In the genomic region with DNA sequence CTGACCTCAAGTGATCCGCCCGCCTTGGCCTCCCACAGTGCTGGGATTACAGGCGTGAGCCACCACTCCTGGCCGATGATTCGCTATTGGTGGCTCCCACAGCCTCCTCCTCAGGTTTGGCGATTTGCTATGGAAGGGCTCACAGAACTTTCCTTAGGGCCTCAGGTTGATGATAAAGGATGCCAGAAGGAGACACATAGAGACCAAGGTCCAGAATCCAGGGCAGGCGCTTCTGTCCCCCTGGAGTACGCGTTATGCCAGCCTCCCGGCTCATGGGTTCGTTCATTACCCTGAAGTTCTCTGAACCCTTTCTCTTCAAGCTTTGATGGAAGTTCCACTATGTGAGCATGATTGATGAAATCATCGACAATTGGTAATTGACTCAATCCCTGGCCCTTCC, we compare ENCODE assay signal across 26 cellular contexts. TPM values are rescaled to one million over a fixed set of nuclear protein-coding genes. Genes with fewer than 3 reads are reported as not detected.
"Had no signal": no experiment of that assay in that cellular context is flagged by ENCODE, and none has a peak within 500 bp of the region (broad histone marks: within the 10 kb centered on the region; RNA-seq: fewer than 3 reads in every experiment).

No MANE protein-coding gene starts in this region.

- H3K9me3 Mint-ChIP-seq: activated CD8-positive, alpha-beta T cell treated with anti-CD3 and anti-CD28 coated beads for 36 hours; activated naive CD4-positive, alpha-beta T cell treated with anti-CD3 and anti-CD28 coated beads, Interleukin-2, amount 50 U/mL, for 24 hours; activated T-helper 1 cell treated with anti-CD3 and anti-CD28 coated beads, Interleukin-12 subunit alpha, Interleukin-12 subunit beta, Interleukin-2, Interleukin-4 antibody, amounts not matched to agents 30 ng/mL and 10 ng/mL and 1 ng/mL, durations not matched to agents 14 hours and 24 hours and 36 hours; central memory CD8-positive, alpha-beta T cell; T-cell had no signal

- H3K4me3 Mint-ChIP-seq: activated CD4-positive, alpha-beta T cell treated with anti-CD3 and anti-CD28 coated beads for 36 hours; activated CD8-positive, alpha-beta T cell treated with anti-CD3 and anti-CD28 coated beads for 36 hours; activated naive CD4-positive, alpha-beta T cell treated with anti-CD3 and anti-CD28 coated beads, Interleukin-2, amount 50 U/mL, for 24 hours; activated T-helper 1 cell treated with anti-CD3 and anti-CD28 coated beads, Interleukin-12 subunit alpha, Interleukin-12 subunit beta, Interleukin-2, Interleukin-4 antibody, amounts not matched to agents 30 ng/mL and 10 ng/mL and 1 ng/mL, durations not matched to agents 14 hours and 24 hours and 36 hours; central memory CD8-positive, alpha-beta T cell; T-cell had no signal

- DNase-seq: activated CD4-positive, alpha-beta T cell treated with anti-CD3 and anti-CD28 coated beads for 36 hours; activated CD8-positive, alpha-beta memory T cell treated with anti-CD3 and anti-CD28 coated beads, Interleukin-2, amount 50 U/mL, for 4 hours; activated CD8-positive, alpha-beta T cell treated with anti-CD3 and anti-CD28 coated beads for 36 hours; activated effector memory CD4-positive, alpha-beta T cell treated with Interleukin-2 at 50 U/mL for 16 hours; activated naive CD4-positive, alpha-beta T cell; body of pancreas; KBM-7; NCI-H1048; NCI-H1694; NCI-H2029; NCI-H2107; NCI-H2171 treated with DMSO at 0.1 percent for 48 hours; NCI-H345; NCI-H510A treated with DMSO at 0.1 percent for 48 hours; NCI-H69; PC-3; SHP77; T-cell; WERI-Rb-1 had no signal

- H3K27me3 ChIP-seq: ascending aorta, body of pancreas, SJSA1 had no signal

- H3K27me3 Mint-ChIP-seq: activated CD4-positive, alpha-beta T cell treated with anti-CD3 and anti-CD28 coated beads for 36 hours; activated CD8-positive, alpha-beta T cell treated with anti-CD3 and anti-CD28 coated beads for 36 hours; activated naive CD4-positive, alpha-beta T cell treated with anti-CD3 and anti-CD28 coated beads, Interleukin-2, amount 50 U/mL, for 24 hours had no signal

- FAIRE-seq: RCC 7860 had no signal

- H3K9me3 ChIP-seq: ascending aorta, body of pancreas, SJSA1 had no signal

- H3K27ac Mint-ChIP-seq: activated CD4-positive, alpha-beta T cell treated with anti-CD3 and anti-CD28 coated beads for 36 hours; activated CD8-positive, alpha-beta T cell treated with anti-CD3 and anti-CD28 coated beads for 36 hours; activated naive CD4-positive, alpha-beta T cell treated with anti-CD3 and anti-CD28 coated beads, Interleukin-2, amount 50 U/mL, for 24 hours; activated T-helper 1 cell treated with anti-CD3 and anti-CD28 coated beads, Interleukin-12 subunit alpha, Interleukin-12 subunit beta, Interleukin-2, Interleukin-4 antibody, amounts not matched to agents 30 ng/mL and 10 ng/mL and 1 ng/mL, durations not matched to agents 14 hours and 24 hours and 36 hours; T-cell had no signal

- H3K4me1 Mint-ChIP-seq: activated naive CD4-positive, alpha-beta T cell treated with anti-CD3 and anti-CD28 coated beads, Interleukin-2, amount 50 U/mL, for 24 hours; central memory CD8-positive, alpha-beta T cell; T-cell had no signal

- ATAC-seq: activated CD4-positive, alpha-beta T cell treated with anti-CD3 and anti-CD28 coated beads for 36 hours; activated CD8-positive, alpha-beta T cell treated with anti-CD3 and anti-CD28 coated beads for 36 hours; body of pancreas; PC-3; T-cell had no signal

- H3K36me3 Mint-ChIP-seq: activated naive CD4-positive, alpha-beta T cell treated with anti-CD3 and anti-CD28 coated beads, Interleukin-2, amount 50 U/mL, for 24 hours; T-cell had no signal

- H3K36me3 ChIP-seq: ascending aorta, SJSA1, WERI-Rb-1 had no signal

- H3K27ac ChIP-seq: ascending aorta, body of pancreas, SJSA1, WERI-Rb-1 had no signal

- H3K4me3 ChIP-seq: ascending aorta, body of pancreas, SJSA1 had no signal

- H3K4me1 ChIP-seq: ascending aorta had no signal

RNA-seq across cellular contexts. Expression of gene CEP295NL, which starts 56.8 kb away (rescaled TPM):
- total RNA-seq: activated CD4-positive, alpha-beta T cell treated with anti-CD3 and anti-CD28 coated beads for 36 hours; activated T-helper 1 cell treated with anti-CD3 and anti-CD28 coated beads, Interleukin-12 subunit alpha, Interleukin-12 subunit beta, Interleukin-2, Interleukin-4 antibody, amounts not matched to agents 30 ng/mL and 10 ng/mL and 1 ng/mL, durations not matched to agents 14 hours and 24 hours and 36 hours; T-helper 2 cell treated with Interferon-gamma antibody and Interleukin-4, amounts not matched to agents 100 ng/mL and 5 ng/mL, for 36 hours had no signal
